Comparison of ENCODE assay signal across 1 cellular context in the genomic region with DNA sequence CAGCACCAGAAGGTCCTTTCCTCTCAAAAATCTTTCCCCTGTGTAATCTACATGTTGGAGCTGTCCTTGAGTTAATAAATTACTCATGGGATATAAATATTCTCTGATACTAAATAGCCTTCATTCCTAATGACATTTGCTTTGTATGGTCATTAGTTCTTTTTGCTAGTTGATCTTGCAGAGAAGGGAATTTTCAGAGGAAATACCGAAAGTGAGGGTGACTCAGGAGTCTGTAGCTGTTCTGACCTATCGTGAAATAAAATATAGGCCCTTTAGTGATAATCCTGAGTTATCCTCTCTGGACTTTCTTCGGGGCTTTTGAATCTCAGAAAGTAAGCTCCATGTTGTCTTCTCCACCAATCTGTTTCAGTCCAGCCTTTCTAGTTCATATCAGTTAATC.
TF ChIP-seq lines count a peak whose summit lies in the region.

No MANE protein-coding gene starts in this region.

TF ChIP-seq in IMR-90, 13 proteins besides CTCF, POLR2A, EP300 and RAD21 (continued from another document):
- TF ChIP-seq CEBPB (IDR thresholded peaks at IDR 0.05; ENCODE audit: low read depth, low read length) = no peak
- TF ChIP-seq, protein P1, sequence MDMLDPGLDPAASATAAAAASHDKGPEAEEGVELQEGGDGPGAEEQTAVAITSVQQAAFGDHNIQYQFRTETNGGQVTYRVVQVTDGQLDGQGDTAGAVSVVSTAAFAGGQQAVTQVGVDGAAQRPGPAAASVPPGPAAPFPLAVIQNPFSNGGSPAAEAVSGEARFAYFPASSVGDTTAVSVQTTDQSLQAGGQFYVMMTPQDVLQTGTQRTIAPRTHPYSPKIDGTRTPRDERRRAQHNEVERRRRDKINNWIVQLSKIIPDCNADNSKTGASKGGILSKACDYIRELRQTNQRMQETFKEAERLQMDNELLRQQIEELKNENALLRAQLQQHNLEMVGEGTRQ (IDR thresholded peaks at IDR 0.05; ENCODE audit: low read depth, low read length) = no peak
